Comparison of ENCODE assay signal across 9 cellular contexts in the genomic region with DNA sequence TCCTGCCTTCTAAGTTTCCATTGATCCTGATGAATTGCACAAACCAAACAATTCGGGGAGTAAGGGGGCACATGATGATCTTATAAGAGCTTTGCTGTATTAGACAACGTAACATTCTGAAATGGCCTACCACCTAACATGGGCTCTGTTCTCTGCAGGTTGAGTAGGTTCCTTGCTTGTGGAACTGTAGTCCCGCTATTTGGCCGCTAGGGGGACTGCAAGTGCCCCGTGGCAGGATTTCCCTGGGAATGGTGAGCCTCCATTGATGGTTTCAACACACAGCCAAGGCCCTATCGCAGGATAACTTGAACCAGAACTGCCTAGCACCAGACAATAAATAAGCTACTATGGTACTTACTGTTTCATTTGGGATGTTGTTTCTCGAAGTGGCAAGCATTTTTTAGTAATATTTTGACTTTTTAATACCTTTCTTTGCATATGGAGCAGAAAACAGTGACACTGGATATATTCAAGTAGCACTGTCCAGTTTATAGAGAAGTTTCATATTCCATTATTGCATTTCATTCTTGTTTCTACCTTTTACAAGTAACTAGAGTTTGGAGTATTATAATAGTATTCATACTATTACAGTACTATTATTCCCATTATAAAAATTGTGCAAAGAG. TPM values are rescaled to one million over a fixed set of nuclear protein-coding genes. Genes with fewer than 3 reads are reported as not detected.
DNase-seq lines count a peak whose midpoint lies in the region; ATAC-seq and TF ChIP-seq lines count a peak whose summit lies in the region.
"Had no signal": no experiment of that assay in that cellular context is flagged by ENCODE, and none has a peak within 500 bp of the region (broad histone marks: within the 10 kb centered on the region; RNA-seq: fewer than 3 reads in every experiment).

No MANE protein-coding gene starts in this region.

- H3K36me3 Mint-ChIP-seq in activated naive CD4-positive, alpha-beta T cell treated with anti-CD3 and anti-CD28 coated beads for 36 hours (ENCODE audit: low read depth), result no peaks in the 10 kb centered on the region
- no peaks in the 10 kb centered on the region for H3K36me3 Mint-ChIP-seq in CD4-positive, alpha-beta memory T cell

- no peaks in the 10 kb centered on the region for H3K4me1 Mint-ChIP-seq in activated naive CD4-positive, alpha-beta T cell treated with anti-CD3 and anti-CD28 coated beads for 36 hours (ENCODE audit: low read depth)
- H3K4me1 Mint-ChIP-seq in CD4-positive, alpha-beta memory T cell, result no peaks in the 10 kb centered on the region

- 36% methylated on average over 7 of the region's 7 CpGs for WGBS in suprapubic skin

- H3K27ac Mint-ChIP-seq in activated naive CD4-positive, alpha-beta T cell treated with anti-CD3 and anti-CD28 coated beads for 36 hours, result no peak overlapping the region
- no peak overlapping the region for H3K27ac Mint-ChIP-seq in CD4-positive, alpha-beta memory T cell

- POLR2A ChIA-PET in Panc1 (lab: Charles Lee), result no interaction called here
- POLR2A ChIA-PET in CD4-positive, alpha-beta memory T cell (lab: Charles Lee; ENCODE audit: partially characterized antibody), result no interaction called here

- intact Hi-C loops in Panc1 (cut with micrococcal nuclease; ENCODE audit: unreplicated experiment), result no loop called here
- intact Hi-C loops in activated naive CD4-positive, alpha-beta T cell treated with anti-CD3 and anti-CD28 coated beads for 36 hours (cut with micrococcal nuclease), result loop anchor here (5.0 kb wide), 1 partner anchor 592 kb away; no protein-coding TSS in a partner anchor
- intact Hi-C loops in CD4-positive, alpha-beta memory T cell (cut with micrococcal nuclease), result no loop called here

- TF ChIP-seq POLR2A in suprapubic skin (IDR thresholded peaks at IDR 0.05), result no peak

- H3K27me3 ChIP-seq in Panc1 (ENCODE audit: control insufficient read depth, insufficient read depth, low read length) (no peaks in the 10 kb centered on the region), suprapubic skin (no peaks in the 10 kb centered on the region)
- H3K27me3 ChIP-seq in CD4-positive, alpha-beta memory T cell (ENCODE audit: insufficient read depth, low read length), result no peaks in the 10 kb centered on the region

- no peaks in the 10 kb centered on the region for H3K9me3 Mint-ChIP-seq in activated naive CD4-positive, alpha-beta T cell treated with anti-CD3 and anti-CD28 coated beads for 36 hours
- H3K9me3 Mint-ChIP-seq in CD4-positive, alpha-beta memory T cell, result peaks cover 0 to 2% (median 0%) of the 10 kb centered on the region in 8 donors

- H3K27ac ChIP-seq in Panc1 (ENCODE audit: low read length) (no peak overlapping the region), suprapubic skin (no peak overlapping the region)
- no peak overlapping the region for H3K27ac ChIP-seq in CD4-positive, alpha-beta memory T cell (ENCODE audit: low read depth, low read length)
- H3K27ac ChIP-seq: SK-N-MC had no signal

- H3K4me3 ChIP-seq in Panc1 (ENCODE audit: low read depth in 2 of 2, low read length in 2 of 2) (no peak overlapping the region), fibroblast of the aortic adventitia (ENCODE audit: low read depth, low read length) (no peak overlapping the region), suprapubic skin (no peak overlapping the region)
- H3K4me3 ChIP-seq in CD4-positive, alpha-beta memory T cell (ENCODE audit: low read length in 2 of 2), result no peak overlapping the region
- H3K4me3 ChIP-seq: SK-N-MC had no signal

- CTCF ChIA-PET in Panc1 (lab: Charles Lee), result interaction anchor here (0.6 kb wide), 1 partner anchor 28 kb away, joined by 4 read pairs; no protein-coding TSS in a partner anchor
- CTCF ChIA-PET in activated naive CD4-positive, alpha-beta T cell treated with anti-CD3 and anti-CD28 coated beads for 36 hours (lab: Charles Lee), result no interaction called here
- CTCF ChIA-PET in CD4-positive, alpha-beta memory T cell (lab: Charles Lee; ENCODE audit: partially characterized antibody), result no interaction called here

- peak; percentile 51 for DNase-seq in EH (ENCODE audit: low read depth)
- peak; percentile 8 for DNase-seq in Panc1 (ENCODE audit: low read depth, low spot score)
- DNase-seq in fibroblast of the aortic adventitia (ENCODE audit: low read depth), result peak; percentile 59
- no peak for DNase-seq in suprapubic skin (ENCODE audit: low spot score in 2 of 2)
- DNase-seq in activated naive CD4-positive, alpha-beta T cell treated with anti-CD3 and anti-CD28 coated beads for 36 hours, result no peak
- no peak for DNase-seq in NCI-H1092 treated with DMSO at 0.1 percent for 48 hours (lab: John Stamatoyannopoulos, UW)
- no peak for DNase-seq in CD4-positive, alpha-beta memory T cell

- H3K4me3 Mint-ChIP-seq in activated naive CD4-positive, alpha-beta T cell treated with anti-CD3 and anti-CD28 coated beads for 36 hours, result no peak overlapping the region
- H3K4me3 Mint-ChIP-seq in CD4-positive, alpha-beta memory T cell, result no peak overlapping the region

- no peaks in the 10 kb centered on the region for H3K27me3 Mint-ChIP-seq in activated naive CD4-positive, alpha-beta T cell treated with anti-CD3 and anti-CD28 coated beads for 36 hours (ENCODE audit: low read depth)
- H3K27me3 Mint-ChIP-seq in CD4-positive, alpha-beta memory T cell, result no peaks in the 10 kb centered on the region

- ATAC-seq in GM21576 (IDR thresholded peaks at IDR 0.05; ENCODE audit: unreplicated experiment) (peak; percentile 49), Panc1 (no peak)

- H3K9me3 ChIP-seq in Panc1 (ENCODE audit: control insufficient read depth, insufficient read depth, low read depth, low read length), result no peaks in the 10 kb centered on the region
- no peaks in the 10 kb centered on the region for H3K9me3 ChIP-seq in suprapubic skin
- no peaks in the 10 kb centered on the region for H3K9me3 ChIP-seq in CD4-positive, alpha-beta memory T cell (ENCODE audit: control insufficient read depth in 1 of 2, low read length in 2 of 2)

- TF ChIP-seq CTCF in Panc1 (IDR thresholded peaks at IDR 0.05) (peak; percentile 64), fibroblast of the aortic adventitia (IDR thresholded peaks at IDR 0.05; ENCODE audit: insufficient read depth, low read length) (peak; percentile 89), suprapubic skin (IDR thresholded peaks at IDR 0.05) (peak; percentile 44 to 61)

- BruUV-seq in Panc1 (replicated peaks; lab: Mats Ljungman, UMichigan), result no TSS peak

- H3K4me1 ChIP-seq in Panc1 (ENCODE audit: control insufficient read depth, insufficient read depth, low read length), result no peaks in the 10 kb centered on the region
- H3K4me1 ChIP-seq in suprapubic skin, result no peaks in the 10 kb centered on the region
- H3K4me1 ChIP-seq in CD4-positive, alpha-beta memory T cell (ENCODE audit: insufficient read depth, low read length), result no peaks in the 10 kb centered on the region

- H3K36me3 ChIP-seq in Panc1 (ENCODE audit: control insufficient read depth, insufficient read depth, low read length), result no peaks in the 10 kb centered on the region
- H3K36me3 ChIP-seq in suprapubic skin, result no peaks in the 10 kb centered on the region
- H3K36me3 ChIP-seq in CD4-positive, alpha-beta memory T cell (ENCODE audit: insufficient read depth, low read length), result no peaks in the 10 kb centered on the region

- no peak for TF ChIP-seq EP300 in suprapubic skin (IDR thresholded peaks at IDR 0.05)

- in situ Hi-C loops in Panc1 (cut with HindIII; ENCODE audit: low pct_unique_long_range_greater_than_20kb, low sequenced_read_pairs), result no loop called here

RNA-seq across cellular contexts. Expression of a gene that starts 11.9 kb away (rescaled TPM):
- 0.05 TPM for total RNA-seq in Panc1 (2021; ENCODE audit: unreplicated experiment)
- polyA plus RNA-seq in Panc1 (2012; ENCODE audit: insufficient read length), result not detected
- total RNA-seq in fibroblast of the aortic adventitia (ENCODE audit: low replicate concordance), result 4.8 and 6.3 TPM in 2 replicates
- total RNA-seq in suprapubic skin, result 10 to 100 TPM in 2 of 4 donors, 1 to 10 TPM in 2; 6.4 to 13.0 (median 10.2) TPM
- total RNA-seq in activated naive CD4-positive, alpha-beta T cell treated with anti-CD3 and anti-CD28 coated beads for 36 hours, result not detected
- total RNA-seq in CD4-positive, alpha-beta memory T cell, result under 1 TPM; 0.15 to 0.19 TPM
- under 1 TPM; 0.10 to 0.13 TPM for polyA plus RNA-seq in CD4-positive, alpha-beta memory T cell

Comparison
In these comparisons a context has a peak if more than half of its experiments do, and no peak if none do; other contexts are left out.
1. DNase-seq: peak in EH (single experiment), Panc1 (single experiment) and fibroblast of the aortic adventitia (single experiment); none in suprapubic skin (0 of 2), activated naive CD4-positive, alpha-beta T cell treated with anti-CD3 and anti-CD28 coated beads for 36 hours (single experiment), NCI-H1092 treated with DMSO at 0.1 percent for 48 hours (single experiment) and CD4-positive, alpha-beta memory T cell (0 of 5).
2. Peak in every context shown above with its lines, with median percentiles within 50 percentile points of each other: CTCF ChIP-seq.